ENCODE assay signal across 9 cellular contexts in the genomic region with DNA sequence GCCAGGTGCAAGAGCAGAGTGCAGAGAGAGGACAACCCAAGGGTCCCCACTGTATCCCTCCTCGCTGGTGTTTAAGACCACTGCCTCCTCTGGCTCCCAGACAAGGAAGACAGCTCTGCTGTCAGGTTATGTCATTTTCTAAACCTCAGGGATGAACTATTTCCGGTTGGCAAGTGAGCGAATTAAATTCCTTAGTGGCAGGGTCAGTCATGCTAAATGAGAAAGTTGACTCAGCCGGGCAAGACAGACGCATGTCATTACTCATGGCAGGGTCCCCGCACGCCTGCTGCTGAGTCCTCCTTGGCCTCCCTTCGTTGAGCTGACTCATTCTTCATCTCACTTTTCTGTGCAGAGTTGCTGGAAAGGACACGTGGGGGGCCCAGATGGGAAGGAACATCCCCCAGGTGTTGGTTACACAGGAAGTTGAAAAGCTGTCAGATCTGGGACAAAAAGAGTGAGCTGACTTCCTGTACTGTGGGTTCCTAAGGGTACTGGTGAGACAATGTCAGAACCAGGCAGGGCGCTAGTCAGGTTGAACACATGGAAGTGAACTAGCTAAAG. TPM values are rescaled to one million over a fixed set of nuclear protein-coding genes. Genes with fewer than 3 reads are reported as not detected.
DNase-seq lines count a peak whose midpoint lies in the region; ATAC-seq lines count a peak whose summit lies in the region.
"Had no signal": no experiment of that assay in that cellular context is flagged by ENCODE, and none has a peak within 500 bp of the region (broad histone marks: within the 10 kb centered on the region; RNA-seq: fewer than 3 reads in every experiment).

No MANE protein-coding gene starts in this region.

- peak; percentile 50 for ATAC-seq in HG02885 (IDR thresholded peaks at IDR 0.05; ENCODE audit: poor library complexity, unreplicated experiment)

- DNase-seq in 8988T, result peak; percentile 43
- peak; percentile 16 for DNase-seq in UCSD-AML1 (lab: John Stamatoyannopoulos, UW; ENCODE audit: unreplicated experiment)
- peak; percentile 46 for DNase-seq in central memory CD4-positive, alpha-beta T cell
- DNase-seq in stimulated activated CD4-positive, alpha-beta T cell treated with anti-CD3 and anti-CD28 coated beads, Interleukin-4, amount 100 ng/mL, for 24 hours, result peak; percentile 75
- DNase-seq in DMS79 (lab: John Stamatoyannopoulos, UW), result no peak
- no peak for DNase-seq in NCI-H128 (lab: John Stamatoyannopoulos, UW; ENCODE audit: unreplicated experiment)
- no peak for DNase-seq in cerebellum (ENCODE audit: low spot score)

RNA-seq across cellular contexts. Expression of a gene that starts 47.1 kb away (rescaled TPM):
- total RNA-seq in cerebellum, result 0.27 TPM
- total RNA-seq: cardiac muscle cell had no signal

Comparison
In these comparisons a context has a peak if more than half of its experiments do, and no peak if none do; other contexts are left out.
1. DNase-seq: peak in 8988T (single experiment), UCSD-AML1 (single experiment), central memory CD4-positive, alpha-beta T cell (single experiment) and stimulated activated CD4-positive, alpha-beta T cell treated with anti-CD3 and anti-CD28 coated beads, Interleukin-4, amount 100 ng/mL, for 24 hours (single experiment); none in DMS79 (single experiment), NCI-H128 (single experiment) and cerebellum (single experiment).